In the genomic region with DNA sequence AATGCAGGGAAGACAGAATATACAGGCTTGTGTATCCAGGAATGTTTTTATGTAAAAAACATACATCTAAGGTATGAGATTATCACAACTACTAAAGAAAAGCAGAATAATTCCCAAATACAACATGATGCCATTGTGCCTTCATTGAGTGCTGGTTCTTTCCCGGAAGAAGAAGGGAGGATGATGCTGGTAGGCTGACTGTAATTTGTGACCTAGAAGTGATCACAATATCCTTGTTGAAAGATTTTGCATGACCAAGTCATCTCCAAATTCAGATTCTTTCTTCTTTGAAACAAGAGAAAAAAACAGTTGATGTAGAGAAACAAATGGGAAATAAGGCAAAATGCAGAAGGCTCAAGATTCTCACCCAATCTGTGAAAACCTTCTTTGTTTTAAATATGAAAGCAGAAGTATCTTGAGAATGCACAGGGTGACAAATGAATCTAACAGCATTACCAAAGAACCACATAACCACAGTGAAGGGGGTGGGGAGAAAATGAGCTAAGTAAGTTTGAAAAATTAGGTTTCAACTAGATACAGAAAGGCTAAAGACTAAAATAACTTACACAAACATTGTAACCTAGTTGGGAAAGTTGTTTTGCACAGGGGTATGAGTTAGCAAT, we compare ENCODE assay signal across 10 cellular contexts. TPM values are rescaled to one million over a fixed set of nuclear protein-coding genes. Genes with fewer than 3 reads are reported as not detected.
DNase-seq lines count a peak whose midpoint lies in the region; ATAC-seq, FAIRE-seq and TF ChIP-seq lines count a peak whose summit lies in the region.
"Had no signal": no experiment of that assay in that cellular context is flagged by ENCODE, and none has a peak within 500 bp of the region (broad histone marks: within the 10 kb centered on the region; RNA-seq: fewer than 3 reads in every experiment).

No MANE protein-coding gene starts in this region.

- no peaks in the 10 kb centered on the region for H3K36me3 ChIP-seq in fibroblast of lung (ENCODE audit: control insufficient read depth, insufficient read depth, low read length)
- H3K36me3 ChIP-seq in esophagus muscularis mucosa, result peaks cover 0 to 80% (median 41%) of the 10 kb centered on the region in 4 donors

- H3K9ac ChIP-seq in fibroblast of lung (ENCODE audit: insufficient read depth, low read length), result peak overlapping the region; percentile 1

- H3K4me3 ChIP-seq in fibroblast of lung (replicated peaks in 1 of 4; ENCODE audit: control extremely low read depth in 1 of 4, insufficient read depth in 1 of 4, low read depth in 3 of 4, low read length in 4 of 4), result no peak overlapping the region
- H3K4me3 ChIP-seq in esophagus muscularis mucosa, result no peak overlapping the region
- H3K4me3 ChIP-seq: right lobe of liver had no signal

- no peaks in the 10 kb centered on the region for H4K20me1 ChIP-seq in fibroblast of lung (ENCODE audit: control insufficient read depth, extremely low read depth, insufficient read depth, low read length)

- no peak for DNase-seq in GM18507 (ENCODE audit: extremely low spot score, insufficient read length, low read depth)
- DNase-seq in KG1 (lab: John Stamatoyannopoulos, UW), result peak; percentile 73
- peak in 1 of 2 donors; percentile 87 for DNase-seq in fibroblast of lung (ENCODE audit: low read depth in 2 of 2)
- DNase-seq in left colon, result no peak
- DNase-seq in NCI-H1694 (lab: John Stamatoyannopoulos, UW), result no peak
- DNase-seq in germinal center (ENCODE audit: low spot score), result no peak
- DNase-seq in esophagus muscularis mucosa (ENCODE audit: extremely low spot score), result no peak
- DNase-seq: right lobe of liver had no signal

- no peaks in the 10 kb centered on the region for H3K9me3 ChIP-seq in fibroblast of lung (ENCODE audit: control insufficient read depth, insufficient read depth, low read depth, low read length)
- no peaks in the 10 kb centered on the region for H3K9me3 ChIP-seq in esophagus muscularis mucosa
- H3K9me3 ChIP-seq: right lobe of liver had no signal

- H3K27me3 ChIP-seq in fibroblast of lung (ENCODE audit: control insufficient read depth, insufficient read depth, low read length) (no peaks in the 10 kb centered on the region), esophagus muscularis mucosa (no peaks in the 10 kb centered on the region)
- H3K27me3 ChIP-seq: right lobe of liver had no signal

- no peak for TF ChIP-seq EP300 in esophagus muscularis mucosa (IDR thresholded peaks at IDR 0.05)

- H3K4me1 ChIP-seq in fibroblast of lung (ENCODE audit: control insufficient read depth, extremely low read depth, insufficient read depth, low read length), result no peaks in the 10 kb centered on the region
- H3K4me1 ChIP-seq in esophagus muscularis mucosa, result peaks cover 0 to 6% (median 3%) of the 10 kb centered on the region in 4 donors
- H3K4me1 ChIP-seq: right lobe of liver had no signal

- H3K79me2 ChIP-seq in fibroblast of lung (ENCODE audit: control insufficient read depth, insufficient read depth, low read length), result no peaks in the 10 kb centered on the region

- intact Hi-C loops in left colon (cut with DNase I, micrococcal nuclease), result no loop called here
- intact Hi-C loops in esophagus muscularis mucosa (cut with DNase I), result no loop called here

- ATAC-seq in GM21786 (IDR thresholded peaks at IDR 0.05; ENCODE audit: unreplicated experiment) (peak; percentile 85), left colon (no peak)
- ATAC-seq: HCT116 had no signal

- TF ChIP-seq CTCF in fibroblast of lung (conservative IDR thresholded peaks at IDR 0.05 in 1 of 2, IDR thresholded peaks at IDR 0.05 in 1 of 2; ENCODE audit: low read depth in 1 of 2, low read length in 2 of 2), result no peak
- TF ChIP-seq CTCF in esophagus muscularis mucosa (IDR thresholded peaks at IDR 0.05), result no peak

- H2AFZ ChIP-seq in fibroblast of lung (ENCODE audit: low read length), result no peak overlapping the region

- H3K27ac ChIP-seq in fibroblast of lung (ENCODE audit: insufficient read depth, low read length) (no peak overlapping the region), esophagus muscularis mucosa (replicated peaks in 1 of 4) (no peak overlapping the region)
- H3K27ac ChIP-seq: right lobe of liver had no signal

- FAIRE-seq in GM18507 (lab: Jason Lieb, UNC), result peak; percentile 84

- H3K4me2 ChIP-seq in fibroblast of lung (ENCODE audit: extremely low read depth, insufficient read depth, low read length), result no peak overlapping the region

- TF ChIP-seq POLR2A in esophagus muscularis mucosa (IDR thresholded peaks at IDR 0.05; ENCODE audit: low read depth), result no peak

- WGBS in esophagus muscularis mucosa, result 90% methylated on average over 1 of the region's 1 CpG

RNA-seq across cellular contexts. Expression of gene MRE11, which starts 20.4 kb away (rescaled TPM):
- total RNA-seq in fibroblast of lung (6.4 and 6.9 TPM in 2 replicates), left colon (10 to 100 TPM; 10.5 to 11.4 TPM), esophagus muscularis mucosa (10 to 100 TPM in 3 of 4 donors, 1 to 10 TPM in 1; 9.9 to 12.9 (median 11.2) TPM)
- polyA plus RNA-seq in fibroblast of lung, result 7.4 and 8.4 TPM in 2 replicates
- 7.0 and 7.7 TPM in 2 replicates for polyA plus RNA-seq in fibroblast of lung (2012)
- 0.04 and 0.75 TPM in 2 replicates for polyA minus RNA-seq in fibroblast of lung (ENCODE audit: low replicate concordance)

RNA-seq across cellular contexts. Expression of gene ANKRD49, which starts 20.5 kb away (rescaled TPM):
- total RNA-seq in fibroblast of lung (14.9 and 17.2 TPM in 2 replicates), left colon (10 to 100 TPM; 11.7 to 13.8 TPM), esophagus muscularis mucosa (10 to 100 TPM; 16.2 to 20.8 (median 18.0) TPM)
- 9.2 and 12.9 TPM in 2 replicates for polyA plus RNA-seq in fibroblast of lung
- 5.5 and 7.3 TPM in 2 replicates for polyA plus RNA-seq in fibroblast of lung (2012)
- polyA minus RNA-seq in fibroblast of lung (ENCODE audit: low replicate concordance), result 2.9 and 3.7 TPM in 2 replicates

RNA-seq across cellular contexts. Expression of gene C11orf97, which starts 39.0 kb away (rescaled TPM):
- total RNA-seq in fibroblast of lung (not detected in 2 replicates), left colon (not detected), esophagus muscularis mucosa (not detected)
- polyA plus RNA-seq in fibroblast of lung, result not detected in 2 replicates
- polyA plus RNA-seq in fibroblast of lung (2012), result not detected in 2 replicates
- not detected in 2 replicates for polyA minus RNA-seq in fibroblast of lung (ENCODE audit: low replicate concordance)
